23 cellular contexts compared by ENCODE assay signal in the genomic region with DNA sequence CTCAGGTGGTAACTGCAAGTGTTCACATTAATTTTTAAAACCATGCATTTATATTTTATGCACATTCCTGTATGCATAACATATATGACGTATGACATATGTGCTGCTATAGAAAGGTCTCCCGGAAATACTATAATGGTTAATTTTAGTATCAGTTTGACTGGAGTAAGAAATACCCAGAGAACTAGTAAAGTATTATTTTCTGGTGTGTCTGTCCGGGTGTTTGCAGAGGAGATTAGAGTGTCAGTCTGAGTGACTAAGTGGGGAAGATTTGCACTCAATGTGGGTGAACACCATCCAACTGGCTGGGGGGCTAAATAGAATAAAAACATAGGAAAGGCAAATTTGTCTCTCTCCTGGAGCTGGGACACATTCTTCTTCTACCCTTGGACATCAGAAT. TPM values are rescaled to one million over a fixed set of nuclear protein-coding genes. Genes with fewer than 3 reads are reported as not detected.
DNase-seq lines count a peak whose midpoint lies in the region; ATAC-seq and TF ChIP-seq lines count a peak whose summit lies in the region.
"Had no signal": no experiment of that assay in that cellular context is flagged by ENCODE, and none has a peak within 500 bp of the region (broad histone marks: within the 10 kb centered on the region; RNA-seq: fewer than 3 reads in every experiment).

No MANE protein-coding gene starts in this region.

- H3K27me3 ChIP-seq in Caco-2 (replicated peaks; ENCODE audit: control insufficient read depth, insufficient read depth, low read length), result no peaks in the 10 kb centered on the region
- H3K27me3 ChIP-seq: BE2C, SJSA1 had no signal

- no peaks in the 10 kb centered on the region for H3K4me1 ChIP-seq in Caco-2
- H3K4me1 ChIP-seq: A549, BE2C, SJSA1 had no signal

- POLR2A ChIA-PET in Caco-2 (lab: Charles Lee), result no interaction called here

- H3K4me1 Mint-ChIP-seq in activated T-cell treated with anti-CD3 and anti-CD28 coated beads, Interleukin-2, amount 50 U/mL, for 24 hours (ENCODE audit: low read depth), result peaks cover 20% of the 10 kb centered on the region
- H3K4me1 Mint-ChIP-seq in Caco-2 (ENCODE audit: low read depth, unreplicated experiment) (no peaks in the 10 kb centered on the region), IgD-negative memory B cell (peaks cover 5 to 18% (median 7%) of the 10 kb centered on the region in 3 donors)
- H3K4me1 Mint-ChIP-seq in central memory CD8-positive, alpha-beta T cell, result peaks cover 21% of the 10 kb centered on the region

- CTCF ChIA-PET in Caco-2 (lab: Charles Lee), result no interaction called here

- no peaks in the 10 kb centered on the region for H3K9me3 Mint-ChIP-seq in activated T-cell treated with anti-CD3 and anti-CD28 coated beads, Interleukin-2, amount 50 U/mL, for 24 hours
- no peaks in the 10 kb centered on the region for H3K9me3 Mint-ChIP-seq in Caco-2 (ENCODE audit: unreplicated experiment)
- H3K9me3 Mint-ChIP-seq in IgD-negative memory B cell, result no peaks in the 10 kb centered on the region
- no peaks in the 10 kb centered on the region for H3K9me3 Mint-ChIP-seq in central memory CD8-positive, alpha-beta T cell
- H3K9me3 Mint-ChIP-seq: HFFc6 had no signal

- no peaks in the 10 kb centered on the region; the same call in 1 of the 2 replicates for H3K36me3 ChIP-seq in Caco-2 (ENCODE audit: control insufficient read depth, insufficient read depth, low read length)

- no peak for DNase-seq in activated T-cell treated with anti-CD3 and anti-CD28 coated beads, Interleukin-2, amount 50 U/mL, for 24 hours
- DNase-seq in activated T-cell treated with anti-CD3 and anti-CD28 coated beads for 4 hours, result no peak
- DNase-seq in Caco-2, result no peak
- no peak for DNase-seq in central memory CD8-positive, alpha-beta T cell (ENCODE audit: low spot score in 2 of 2)
- DNase-seq in DMS114 treated with DMSO at 0.1 percent for 48 hours (lab: John Stamatoyannopoulos, UW; ENCODE audit: unreplicated experiment), result no peak
- DNase-seq: BE2C; CD4-positive, CD25-positive, alpha-beta regulatory T cell; COR-L47; DMS 273 treated with DMSO at 0.1 percent for 48 hours; DND-41; HFFc6; MV-4-11; NCI-H1105 treated with DMSO at 0.1 percent for 48 hours; NCI-H2029 treated with DMSO at 0.1 percent for 48 hours; NCI-H345; NCI-H524; NCI-H774 had no signal

- no peaks in the 10 kb centered on the region for H3K27me3 Mint-ChIP-seq in activated T-cell treated with anti-CD3 and anti-CD28 coated beads, Interleukin-2, amount 50 U/mL, for 24 hours
- no peaks in the 10 kb centered on the region for H3K27me3 Mint-ChIP-seq in Caco-2 (ENCODE audit: insufficient read depth, unreplicated experiment)
- no peaks in the 10 kb centered on the region for H3K27me3 Mint-ChIP-seq in IgD-negative memory B cell
- no peaks in the 10 kb centered on the region for H3K27me3 Mint-ChIP-seq in central memory CD8-positive, alpha-beta T cell
- H3K27me3 Mint-ChIP-seq: CD4-positive, CD25-positive, alpha-beta regulatory T cell had no signal

- H3K36me3 Mint-ChIP-seq in activated T-cell treated with anti-CD3 and anti-CD28 coated beads, Interleukin-2, amount 50 U/mL, for 24 hours (ENCODE audit: low read depth), result peaks cover 66% of the 10 kb centered on the region
- H3K36me3 Mint-ChIP-seq in Caco-2 (ENCODE audit: insufficient read depth, unreplicated experiment), result peaks cover 62% of the 10 kb centered on the region
- H3K36me3 Mint-ChIP-seq in IgD-negative memory B cell, result peaks cover 5% of the 10 kb centered on the region
- peaks cover 56% of the 10 kb centered on the region for H3K36me3 Mint-ChIP-seq in central memory CD8-positive, alpha-beta T cell (ENCODE audit: insufficient read depth)

- H3K4me3 ChIP-seq in Caco-2 (ENCODE audit: low read depth, low read length), result no peak overlapping the region
- H3K4me3 ChIP-seq: A549, SJSA1 had no signal

- H3K9me3 ChIP-seq in Caco-2, result no peaks in the 10 kb centered on the region
- H3K9me3 ChIP-seq: A549, BE2C, SJSA1 had no signal

- TF ChIP-seq CTCF in Caco-2 (IDR thresholded peaks at IDR 0.05; ENCODE audit: insufficient read depth in 1 of 2, low read depth in 1 of 2, low read length in 1 of 2, severe bottlenecking in 1 of 2, unreplicated experiment in 1 of 2), result no peak

- no peak overlapping the region for H3K4me3 Mint-ChIP-seq in activated T-cell treated with anti-CD3 and anti-CD28 coated beads, Interleukin-2, amount 50 U/mL, for 24 hours
- H3K4me3 Mint-ChIP-seq in Caco-2 (ENCODE audit: unreplicated experiment) (no peak overlapping the region), IgD-negative memory B cell (no peak overlapping the region)
- H3K4me3 Mint-ChIP-seq in central memory CD8-positive, alpha-beta T cell, result no peak overlapping the region
- H3K4me3 Mint-ChIP-seq: HFFc6 had no signal

- intact Hi-C loops in Caco-2 (cut with micrococcal nuclease; ENCODE audit: unreplicated experiment), result no loop called here

- peak overlapping the region; percentile 45 for H3K27ac Mint-ChIP-seq in activated T-cell treated with anti-CD3 and anti-CD28 coated beads, Interleukin-2, amount 50 U/mL, for 24 hours
- H3K27ac Mint-ChIP-seq in Caco-2 (ENCODE audit: unreplicated experiment) (no peak overlapping the region), IgD-negative memory B cell (peak overlapping the region in 2 of 3 donors; percentile 26 to 32)
- peak overlapping the region; percentile 17 for H3K27ac Mint-ChIP-seq in central memory CD8-positive, alpha-beta T cell (ENCODE audit: low read depth)
- H3K27ac Mint-ChIP-seq: CD4-positive, CD25-positive, alpha-beta regulatory T cell; HFFc6 had no signal

- ATAC-seq in central memory CD8-positive, alpha-beta T cell (replicated peaks; ENCODE audit: extremely low read depth, poor library complexity, severe bottlenecking), result no peak
- no peak for ATAC-seq in HG03442 (IDR thresholded peaks at IDR 0.05; ENCODE audit: unreplicated experiment)
- ATAC-seq in GM18909 (IDR thresholded peaks at IDR 0.05; ENCODE audit: poor library complexity, unreplicated experiment), result no peak
- ATAC-seq: A549, Right ventricle myocardium inferior had no signal

- BruUV-seq in Caco-2 (replicated peaks; lab: Mats Ljungman, UMichigan), result TSS peak; percentile 12

RNA-seq across cellular contexts. Expression of gene UIMC1, which starts 26.9 kb away (rescaled TPM):
- total RNA-seq in Caco-2 (2022), result 52.8 and 58.3 TPM in 2 replicates
- polyA plus RNA-seq in IgD-negative memory B cell, result 37.3 TPM

RNA-seq across cellular contexts. Expression of gene ZNF346, which starts 42.8 kb away (rescaled TPM):
- total RNA-seq in Caco-2 (2022), result 24.2 and 29.3 TPM in 2 replicates
- polyA plus RNA-seq in IgD-negative memory B cell, result 17.7 TPM
